13 cellular contexts compared by ENCODE assay signal in genomic region chr3:114464548-114464947, GRCh38.
DNase-seq lines count a peak whose midpoint lies in the region; ATAC-seq, FAIRE-seq and TF ChIP-seq lines count a peak whose summit lies in the region.
"Had no signal": no experiment of that assay in that cellular context is flagged by ENCODE, and none has a peak within 500 bp of the region (broad histone marks: within the 10 kb centered on the region; RNA-seq: fewer than 3 reads in every experiment).

No MANE protein-coding gene starts in this region.

- H3K27ac ChIP-seq in dorsolateral prefrontal cortex (no peak overlapping the region), thyroid gland (no peak overlapping the region)
- H3K27ac ChIP-seq: BLaER1 had no signal

- DNase-seq in GM12892 (ENCODE audit: insufficient read length) (no peak), dorsolateral prefrontal cortex (no peak), activated gamma-delta T cell treated with Interleukin-2 at 50 U/mL for 16 hours (no peak), HuH-7 (ENCODE audit: low spot score) (no peak), thyroid gland (no peak)
- DNase-seq: activated T-cell treated with anti-CD3 and anti-CD28 coated beads for 4 hours, mucosa of descending colon, NCI-H510A, small intestine had no signal

- intact Hi-C loops in dorsolateral prefrontal cortex (cut with DNase I) (loop anchor here in 1 of 2 donors (5.0 kb wide), 1 partner anchor 33 kb away; no protein-coding TSS in a partner anchor), thyroid gland (cut with DNase I) (no loop called here)

- H3K27me3 ChIP-seq in dorsolateral prefrontal cortex (no peaks in the 10 kb centered on the region), thyroid gland (no peaks in the 10 kb centered on the region)
- H3K27me3 ChIP-seq: BLaER1 had no signal

- TF ChIP-seq CTCF in dorsolateral prefrontal cortex (IDR thresholded peaks at IDR 0.05 in 54 of 56, conservative IDR thresholded peaks at IDR 0.05 in 2 of 56; ENCODE audit: low read depth in 1 of 56, partially characterized antibody in 56 of 56) (no peak), thyroid gland (IDR thresholded peaks at IDR 0.05) (no peak)

- peak; percentile 82 for ATAC-seq in GM19372 (IDR thresholded peaks at IDR 0.05; ENCODE audit: low read depth, unreplicated experiment)
- ATAC-seq in HG02763 (IDR thresholded peaks at IDR 0.05; ENCODE audit: unreplicated experiment): peak; percentile 91
- ATAC-seq in HG03521 (IDR thresholded peaks at IDR 0.05; ENCODE audit: unreplicated experiment): peak; percentile 85
- ATAC-seq: mucosa of descending colon had no signal

- H3K4me3 ChIP-seq in dorsolateral prefrontal cortex: no peak overlapping the region
- no peak overlapping the region for H3K4me3 ChIP-seq in thyroid gland (replicated peaks in 1 of 3)
- H3K4me3 ChIP-seq: BLaER1, mucosa of descending colon had no signal

- TF ChIP-seq POLR2A in GM12892 (IDR thresholded peaks at IDR 0.05; ENCODE audit: low read depth, low read length): no peak
- TF ChIP-seq POLR2A in thyroid gland (IDR thresholded peaks at IDR 0.05): no peak

- H3K4me1 ChIP-seq in thyroid gland: peaks cover 19 to 25% of the 10 kb centered on the region in 2 donors
- H3K4me1 ChIP-seq: BLaER1 had no signal

- no peaks in the 10 kb centered on the region for H3K36me3 ChIP-seq in thyroid gland
- H3K36me3 ChIP-seq: BLaER1 had no signal

- FAIRE-seq in GM12892 (lab: Jason Lieb, UNC): peak; percentile 96

- no peaks in the 10 kb centered on the region for H3K9me3 ChIP-seq in thyroid gland
- H3K9me3 ChIP-seq: BLaER1, mucosa of descending colon had no signal
